8 cellular contexts compared by ENCODE assay signal in the genomic region with DNA sequence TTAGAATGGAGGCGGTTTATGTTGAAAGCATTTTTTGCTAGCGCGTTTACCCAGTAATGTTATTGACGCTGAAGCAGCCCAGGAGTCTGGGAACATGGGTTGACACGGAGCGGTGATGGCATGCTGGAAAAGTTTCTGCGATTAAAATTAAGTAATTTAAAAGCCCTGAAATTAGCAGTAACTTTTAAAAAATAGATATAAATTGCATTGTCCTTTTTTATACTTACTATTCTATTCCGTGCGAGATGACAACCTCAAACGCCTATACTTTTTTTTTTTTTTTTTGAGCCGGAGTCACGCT. TPM values are rescaled to one million over a fixed set of nuclear protein-coding genes. Genes with fewer than 3 reads are reported as not detected.
DNase-seq lines count a peak whose midpoint lies in the region; ATAC-seq and TF ChIP-seq lines count a peak whose summit lies in the region.

No MANE protein-coding gene starts in this region.

- H3K9me3 ChIP-seq in colonic mucosa: no peaks in the 10 kb centered on the region

- DNase-seq in AG04449 (ENCODE audit: low read depth, low spot score) (no peak), colonic mucosa (no peak), GM10248 (ENCODE audit: extremely low spot score) (no peak), MV-4-11 (lab: John Stamatoyannopoulos, UW) (no peak)
- DNase-seq in naive thymus-derived CD8-positive, alpha-beta T cell: no peak

- POLR2A ChIA-PET in AG04449 (lab: Yijun Ruan, JAX) (no interaction called here), GM10248 (lab: Yijun Ruan, JAX) (no interaction called here)
- POLR2A ChIA-PET in naive thymus-derived CD8-positive, alpha-beta T cell (lab: Charles Lee): interaction anchor here (0.7 to 1.4 kb wide), 4 partner anchors 17 to 901 kb away, joined by 3 to 5 read pairs (median 4); no protein-coding TSS in a partner anchor

- peaks cover 16% of the 10 kb centered on the region for H3K36me3 Mint-ChIP-seq in IgD-negative memory B cell
- peaks cover 21 to 38% (median 22%) of the 10 kb centered on the region in 3 donors for H3K36me3 Mint-ChIP-seq in naive thymus-derived CD8-positive, alpha-beta T cell

- peaks cover 14 to 23% (median 20%) of the 10 kb centered on the region in 3 donors for H3K4me1 Mint-ChIP-seq in IgD-negative memory B cell
- peaks cover 17 to 40% (median 32%) of the 10 kb centered on the region in 4 donors for H3K4me1 Mint-ChIP-seq in naive thymus-derived CD8-positive, alpha-beta T cell

- H3K9ac ChIP-seq in colonic mucosa (ENCODE audit: low read depth in 2 of 2, low read length in 2 of 2): peak overlapping the region; percentile 60 to 86

- H3K4me3 Mint-ChIP-seq in IgD-negative memory B cell: peak overlapping the region; percentile 93 to 100 (median 98)
- H3K4me3 Mint-ChIP-seq in naive thymus-derived CD8-positive, alpha-beta T cell: peak overlapping the region; percentile 88 to 97 (median 94)

- H3K36me3 ChIP-seq in colonic mucosa: no peaks in the 10 kb centered on the region

- H3K4me3 ChIP-seq in AG04449 (ENCODE audit: low read depth, low read length) (peak overlapping the region; percentile 82), colonic mucosa (peak overlapping the region; percentile 67)

- H3K9me3 Mint-ChIP-seq in IgD-negative memory B cell: peaks cover under 1 to 16% (median 11%) of the 10 kb centered on the region in 3 donors
- H3K9me3 Mint-ChIP-seq in naive thymus-derived CD8-positive, alpha-beta T cell: peaks cover 2 to 55% (median 21%) of the 10 kb centered on the region in 9 donors

- H3K4me1 ChIP-seq in colonic mucosa: peaks cover 9% of the 10 kb centered on the region

- H3K27ac Mint-ChIP-seq in IgD-negative memory B cell: peak overlapping the region; percentile 46 to 98 (median 97)
- H3K27ac Mint-ChIP-seq in naive thymus-derived CD8-positive, alpha-beta T cell: peak overlapping the region; percentile 92 to 98 (median 97)

- no peaks in the 10 kb centered on the region for H3K27me3 Mint-ChIP-seq in IgD-negative memory B cell
- H3K27me3 Mint-ChIP-seq in naive thymus-derived CD8-positive, alpha-beta T cell: peaks cover 0 to 2% (median 0%) of the 10 kb centered on the region in 5 donors

- ATAC-seq in naive thymus-derived CD8-positive, alpha-beta T cell: no peak
- ATAC-seq in activated CD4-positive, CD25-positive, alpha-beta regulatory T cell treated with anti-CD3 and anti-CD28 coated beads, Interleukin-2, amount 50 U/mL, for 24 hours: no peak
- no peak for ATAC-seq in HG03432 (IDR thresholded peaks at IDR 0.05; ENCODE audit: unreplicated experiment)

- intact Hi-C loops in colonic mucosa (cut with DNase I): loop anchor here (5.0 kb wide), 1 partner anchor 88 kb away; a partner anchor contains a TSS

- CTCF ChIA-PET in AG04449 (lab: Yijun Ruan, JAX) (no interaction called here), GM10248 (lab: Yijun Ruan, JAX) (no interaction called here)

- H3K27ac ChIP-seq in colonic mucosa: peak overlapping the region; percentile 87

- no peak for TF ChIP-seq CTCF in AG04449 (IDR thresholded peaks at IDR 0.05; ENCODE audit: insufficient read depth, low read length, missing control alignments)
- TF ChIP-seq CTCF in colonic mucosa (IDR thresholded peaks at IDR 0.05): no peak
- TF ChIP-seq CTCF in GM10248 (IDR thresholded peaks at IDR 0.05; ENCODE audit: control extremely low read depth, extremely low read depth, low read depth, missing control alignments): no peak

- H3K27me3 ChIP-seq in colonic mucosa: no peaks in the 10 kb centered on the region

RNA-seq across cellular contexts. Expression of a gene that starts 0.6 kb away (rescaled TPM):
- 23.0 TPM for polyA plus RNA-seq in IgD-negative memory B cell
- total RNA-seq in colonic mucosa: 10 to 100 TPM; 15.5 to 20.9 TPM
- 10 to 100 TPM; 74.0 to 87.3 TPM for total RNA-seq in naive thymus-derived CD8-positive, alpha-beta T cell
- polyA plus RNA-seq in naive thymus-derived CD8-positive, alpha-beta T cell: 10 to 100 TPM; 18.0 to 29.1 (median 19.1) TPM

RNA-seq across cellular contexts. Expression of a gene that starts 28.9 kb away (rescaled TPM):
- polyA plus RNA-seq in IgD-negative memory B cell: 4.9 TPM
- total RNA-seq in colonic mucosa: 1 to 10 TPM; 2.0 to 4.9 TPM
- 1 to 10 TPM; 5.1 to 5.3 TPM for total RNA-seq in naive thymus-derived CD8-positive, alpha-beta T cell
- 1 to 10 TPM in 2 of 3 donors, under 1 TPM in 1; 0.92 to 3.7 (median 2.6) TPM for polyA plus RNA-seq in naive thymus-derived CD8-positive, alpha-beta T cell

RNA-seq across cellular contexts. Expression of a gene that starts 55.0 kb away (rescaled TPM):
- 8.6 TPM for polyA plus RNA-seq in IgD-negative memory B cell
- 1 to 10 TPM; 6.2 to 7.6 TPM for total RNA-seq in colonic mucosa
- total RNA-seq in naive thymus-derived CD8-positive, alpha-beta T cell: 10 to 100 TPM; 26.0 to 27.1 TPM
- 1 to 10 TPM; 5.8 to 7.7 (median 7.4) TPM for polyA plus RNA-seq in naive thymus-derived CD8-positive, alpha-beta T cell

RNA-seq across cellular contexts. Expression of a gene that starts 59.3 kb away (rescaled TPM):
- not detected for polyA plus RNA-seq in IgD-negative memory B cell
- not detected for total RNA-seq in colonic mucosa
- not detected for total RNA-seq in naive thymus-derived CD8-positive, alpha-beta T cell
- polyA plus RNA-seq in naive thymus-derived CD8-positive, alpha-beta T cell: not detected
